Comparison of ENCODE assay signal across 25 cellular contexts in genomic region chr3:36867810-36868209, GRCh38.
"Had no signal": no experiment of that assay in that cellular context is flagged by ENCODE, and none has a peak within 500 bp of the region (broad histone marks: within the 10 kb centered on the region; RNA-seq: fewer than 3 reads in every experiment).

No MANE protein-coding gene starts in this region.

- H3K36me3 ChIP-seq: esophagus squamous epithelium, right atrium auricular region, thyroid gland had no signal

- DNase-seq: dermis blood vessel endothelial cell; effector memory CD4-positive, alpha-beta T cell; erythroblast; esophagus squamous epithelium; foreskin melanocyte; glutamatergic neuron; hypothalamus; mucosa of descending colon; naive B cell; sigmoid colon; stimulated activated CD4-positive, alpha-beta T cell treated with anti-CD3 and anti-CD28 coated beads, Interleukin-2, amount 100 ng/mL, for 24 hours; stimulated activated CD4-positive, alpha-beta T cell treated with anti-CD3 and anti-CD28 coated beads, Interleukin-4, amount 100 ng/mL, for 24 hours; stimulated activated naive CD4-positive, alpha-beta T cell treated with Interleukin-2 at 50 U/mL for 16 hours; stomach; thyroid gland; trophoblast cell had no signal

- FAIRE-seq: keratinocyte had no signal

- H3K9ac ChIP-seq: parathyroid adenoma had no signal

- H2AFZ ChIP-seq: parathyroid adenoma had no signal

- H3K27ac ChIP-seq: coronary artery, esophagus squamous epithelium, parathyroid adenoma, right atrium auricular region, sigmoid colon, stomach, thyroid gland, vagina had no signal

- H3K27me3 ChIP-seq: esophagus squamous epithelium, right atrium auricular region, sigmoid colon, stomach, thyroid gland, vagina had no signal

- H3K4me1 ChIP-seq: esophagus squamous epithelium, parathyroid adenoma, sigmoid colon, stomach, thyroid gland, vagina had no signal

- H3K4me3 ChIP-seq: coronary artery, esophagus squamous epithelium, lung, mucosa of descending colon, right atrium auricular region, sigmoid colon, stomach, thyroid gland, vagina had no signal

- H3K9me3 ChIP-seq: esophagus squamous epithelium, mucosa of descending colon, right atrium auricular region, sigmoid colon, stomach, thyroid gland, vagina had no signal

- ATAC-seq: left lobe of liver; mucosa of descending colon; natural killer cell treated with Interleukin-12 subunit alpha and Interleukin-12 subunit beta and Interleukin-15 and Interleukin-18, amount 100 ng/mL, for 72 hours; stimulated activated effector memory CD8-positive, alpha-beta T cell treated with anti-CD3 and anti-CD28 coated beads, Interleukin-12 subunit alpha, Interleukin-12 subunit beta, amount 100 ng/mL, for 72 hours had no signal

- H3K79me2 ChIP-seq: parathyroid adenoma had no signal
